In genomic region chr1:22471610-22472009, GRCh38 we compare ENCODE assay signal across 19 cellular contexts.
"Had no signal": no experiment of that assay in that cellular context is flagged by ENCODE, and none has a peak within 500 bp of the region (broad histone marks: within the 10 kb centered on the region; RNA-seq: fewer than 3 reads in every experiment).

No MANE protein-coding gene starts in this region.

- H3K4me2 ChIP-seq: smooth muscle cell had no signal

- ATAC-seq: activated CD4-positive, alpha-beta T cell treated with anti-CD3 and anti-CD28 coated beads for 36 hours; activated naive CD4-positive, alpha-beta T cell treated with anti-CD3 and anti-CD28 coated beads, Interleukin-2, amount 50 U/mL, for 72 hours; activated T-helper 17 cell treated with anti-CD3 and anti-CD28 coated beads, Interleukin-2, amount 50 U/mL, for 72 hours; natural killer cell; stimulated activated memory B cell treated with anti-CD40 and anti-IgM and Interleukin-4, amounts not matched to agents 10 μg/mL and 1 μg/mL and 100 μg/mL, for 72 hours had no signal

- H3K36me3 ChIP-seq: right lobe of liver, stomach, suprapubic skin, tibial nerve, vagina had no signal

- H3K9me3 ChIP-seq: right lobe of liver, stomach, suprapubic skin, tibial nerve, vagina had no signal

- H3K27ac ChIP-seq: epithelial cell of prostate, suprapubic skin, tibial nerve, vagina had no signal

- H3K27me3 ChIP-seq: right lobe of liver, stomach, suprapubic skin, tibial nerve, vagina had no signal

- H3K4me3 ChIP-seq: right lobe of liver, smooth muscle cell, stomach, suprapubic skin, tibial nerve, vagina had no signal

- DNase-seq: activated B cell treated with CpG ODN at 0.5 μM for 24 hours; activated CD4-positive, alpha-beta T cell treated with anti-CD3 and anti-CD28 coated beads for 36 hours; activated CD4-positive, alpha-beta T cell treated with anti-CD3 and anti-CD28 coated beads, Interleukin-2, amount 50 U/mL, for 4 hours; activated CD8-positive, alpha-beta memory T cell treated with anti-CD3 and anti-CD28 coated beads for 24 hours; activated CD8-positive, alpha-beta memory T cell treated with anti-CD3 and anti-CD28 coated beads, Interleukin-2, amount 50 U/mL, for 4 hours; activated T-cell treated with anti-CD3 and anti-CD28 coated beads, Interleukin-2, amount 50 U/mL, for 24 hours; kidney; natural killer cell; stimulated activated CD4-positive, alpha-beta T cell treated with anti-CD3 and anti-CD28 coated beads, Interleukin-15, amount 100 ng/mL, for 24 hours had no signal
